In genomic region chr11:86726118-86726748, GRCh38 we compare ENCODE assay signal across 22 cellular contexts. TPM values are rescaled to one million over a fixed set of nuclear protein-coding genes. Genes with fewer than 3 reads are reported as not detected.
DNase-seq lines count a peak whose midpoint lies in the region; ATAC-seq, FAIRE-seq and TF ChIP-seq lines count a peak whose summit lies in the region.
"Had no signal": no experiment of that assay in that cellular context is flagged by ENCODE, and none has a peak within 500 bp of the region (broad histone marks: within the 10 kb centered on the region; RNA-seq: fewer than 3 reads in every experiment).

No MANE protein-coding gene starts in this region.

- no peak overlapping the region for H3K4me2 ChIP-seq in GM23248 (ENCODE audit: unreplicated experiment)
- H3K4me2 ChIP-seq in trophoblast cell (ENCODE audit: low read length), result no peak overlapping the region
- H3K4me2 ChIP-seq: BLaER1 treated with 17β-estradiol and CSF1 and Interleukin-3, amounts not matched to agents 10 nM and 100 nM had no signal

- no peak overlapping the region for H2BK120ac ChIP-seq in trophoblast cell (ENCODE audit: insufficient read depth, low read length, poor library complexity)

- no peak overlapping the region for H4K12ac ChIP-seq in trophoblast cell (ENCODE audit: low read depth, low read length)

- H3K9me3 ChIP-seq in GM23248 (ENCODE audit: low read depth), result no peaks in the 10 kb centered on the region
- no peaks in the 10 kb centered on the region for H3K9me3 ChIP-seq in trophoblast cell (ENCODE audit: insufficient read depth, low read depth, low read length)
- H3K9me3 ChIP-seq: pancreas, SJSA1 had no signal

- DNase-seq in GM23248 (peak; percentile 30), M059J (ENCODE audit: low read depth) (peak; percentile 93), astrocyte of the spinal cord (ENCODE audit: low read depth, low spot score) (peak; percentile 57), trophoblast cell (peak; percentile 71 to 85), GM19239 (ENCODE audit: insufficient read length, low spot score) (no peak)
- no peak for DNase-seq in stimulated activated naive CD4-positive, alpha-beta T cell treated with Interleukin-2 at 50 U/mL for 16 hours (lab: John Stamatoyannopoulos, UW)
- DNase-seq: activated CD4-positive, alpha-beta T cell treated with anti-CD3 and anti-CD28 coated beads, Interleukin-2, amount 50 U/mL, for 1 hour; activated naive CD8-positive, alpha-beta T cell treated with anti-CD3 and anti-CD28 coated beads for 36 hours; caudate nucleus; DMS153; effector CD4-positive, alpha-beta T cell; hypothalamus; KBM-7; left ventricle myocardium superior; NCI-H1105 treated with DMSO at 0.1 percent for 48 hours; NK-92 treated with Interleukin-12 subunit alpha and Interleukin-12 subunit beta, amount 100 ng/mL, for 24 hours; pancreas had no signal

- H3K9me2 ChIP-seq in GM23248 (ENCODE audit: insufficient read depth), result no peaks in the 10 kb centered on the region

- H3K4me3 ChIP-seq in GM23248, result no peak overlapping the region
- no peak overlapping the region for H3K4me3 ChIP-seq in astrocyte of the spinal cord (ENCODE audit: low read depth, low read length)
- no peak overlapping the region for H3K4me3 ChIP-seq in trophoblast cell (ENCODE audit: low read depth, low read length)
- H3K4me3 ChIP-seq: BLaER1 treated with 17β-estradiol and CSF1 and Interleukin-3, amounts not matched to agents 10 nM and 100 nM; pancreas; SJSA1; skin epidermis; tibial nerve had no signal

- no peak overlapping the region for H2BK5ac ChIP-seq in trophoblast cell (ENCODE audit: low read depth, low read length, poor library complexity)

- peaks cover 2% of the 10 kb centered on the region for H3K79me1 ChIP-seq in trophoblast cell (ENCODE audit: low read length)

- peaks cover 22% of the 10 kb centered on the region for H3F3A ChIP-seq in GM23248 (ENCODE audit: insufficient read depth)

- H2AK5ac ChIP-seq in trophoblast cell (ENCODE audit: low read length), result no peak overlapping the region

- H3K9ac ChIP-seq in GM23248, result no peak overlapping the region
- H3K9ac ChIP-seq in trophoblast cell (ENCODE audit: low read length), result no peak overlapping the region
- H3K9ac ChIP-seq: BLaER1 treated with 17β-estradiol and CSF1 and Interleukin-3, amounts not matched to agents 10 nM and 100 nM had no signal

- no peak overlapping the region for H3K14ac ChIP-seq in trophoblast cell (ENCODE audit: low read length)

- no peak overlapping the region for H2BK12ac ChIP-seq in trophoblast cell (ENCODE audit: low read length)

- in situ Hi-C loops in GM23248 (cut with MboI), result no loop called here
- in situ Hi-C loops in astrocyte of the spinal cord (cut with HindIII; ENCODE audit: low sequenced_read_pairs), result no loop called here

- H3K36me3 ChIP-seq in GM23248 (ENCODE audit: low read depth) (0 out of 2 replicates have a peak, but pooled peaks cover 3% of the 10 kb centered on the region), trophoblast cell (ENCODE audit: control insufficient read depth in 1 of 2, insufficient read depth in 2 of 2, low read length in 2 of 2) (no peaks in the 10 kb centered on the region)
- H3K36me3 ChIP-seq: BLaER1 treated with 17β-estradiol and CSF1 and Interleukin-3, amounts not matched to agents 10 nM and 100 nM; pancreas; SJSA1; tibial nerve had no signal

- no peak overlapping the region for H3K18ac ChIP-seq in trophoblast cell (ENCODE audit: low read length)

- no peak overlapping the region for H3K23ac ChIP-seq in trophoblast cell (ENCODE audit: low read length)

- no peak for ATAC-seq in HG03378 (IDR thresholded peaks at IDR 0.05; ENCODE audit: unreplicated experiment)
- ATAC-seq: left ventricle myocardium superior, pancreas had no signal

- no peak overlapping the region for H3K4ac ChIP-seq in trophoblast cell (ENCODE audit: low read depth, low read length)

- peaks cover 23% of the 10 kb centered on the region for H3K4me1 ChIP-seq in GM23248 (ENCODE audit: insufficient read depth)
- H3K4me1 ChIP-seq in trophoblast cell (ENCODE audit: control insufficient read depth in 1 of 2, insufficient read depth in 2 of 2, low read length in 2 of 2), result peaks cover 2 to 4% of the 10 kb centered on the region in 2 experiments
- H3K4me1 ChIP-seq: BLaER1 treated with 17β-estradiol and CSF1 and Interleukin-3, amounts not matched to agents 10 nM and 100 nM; pancreas; tibial nerve had no signal

- H2AFZ ChIP-seq in GM23248 (no peak overlapping the region), trophoblast cell (ENCODE audit: insufficient read depth, low read length, poor library complexity) (no peak overlapping the region)

- H4K8ac ChIP-seq in trophoblast cell (ENCODE audit: low read depth, low read length), result no peak overlapping the region

- no peaks in the 10 kb centered on the region for H4K20me1 ChIP-seq in GM23248 (ENCODE audit: insufficient read depth)
- H4K20me1 ChIP-seq: BLaER1 treated with 17β-estradiol and CSF1 and Interleukin-3, amounts not matched to agents 10 nM and 100 nM had no signal

- H3K27ac ChIP-seq in GM23248, result no peak overlapping the region
- peak overlapping the region; percentile 3 for H3K27ac ChIP-seq in trophoblast cell (ENCODE audit: low read depth, low read length)
- H3K27ac ChIP-seq: BLaER1 treated with 17β-estradiol and CSF1 and Interleukin-3, amounts not matched to agents 10 nM and 100 nM; pancreas; SJSA1; skin epidermis; tibial nerve had no signal

- FAIRE-seq in GM19239 (lab: Jason Lieb, UNC), result no peak
- FAIRE-seq: pancreas had no signal

- no peak for TF ChIP-seq CTCF in astrocyte of the spinal cord (IDR thresholded peaks at IDR 0.05; ENCODE audit: low read depth, low read length)

- H4K91ac ChIP-seq in trophoblast cell (ENCODE audit: low read depth, low read length), result no peak overlapping the region

- H3K27me3 ChIP-seq in GM23248 (replicated peaks; ENCODE audit: insufficient read depth) (no peaks in the 10 kb centered on the region), trophoblast cell (ENCODE audit: insufficient read depth, low read length) (no peaks in the 10 kb centered on the region)
- H3K27me3 ChIP-seq: BLaER1 treated with 17β-estradiol and CSF1 and Interleukin-3, amounts not matched to agents 10 nM and 100 nM; pancreas; SJSA1; tibial nerve had no signal

- no peaks in the 10 kb centered on the region for H3K79me2 ChIP-seq in GM23248 (ENCODE audit: insufficient read depth)
- no peaks in the 10 kb centered on the region for H3K79me2 ChIP-seq in trophoblast cell (ENCODE audit: control insufficient read depth, insufficient read depth, low read length, poor library complexity)

- WGBS in GM23248 (ENCODE audit: low coverage in 1 of 2, low lambda C conversion rate in 2 of 2, missing lambda C conversion rate in 2 of 2), 2 experiments, result 94 to 100% methylated on average over 2 of the region's 2 CpGs
- WGBS in trophoblast cell (ENCODE audit: extremely low coverage, insufficient coverage, insufficient read length), result no CpG with 5 or more reads among the region's 2 CpGs

RNA-seq across cellular contexts. Expression of gene ME3, which starts 53.8 kb away (rescaled TPM):
- 7.7 and 10.9 TPM in 2 replicates for total RNA-seq in GM23248 (2014; rRNA removed; shearing (Covaris generic))
- polyA plus RNA-seq in GM23248 (2016; fragmentation: Nextera tagmentation; extraction: Ambion mirVana), result 7.5 TPM in 2 replicates
- 5.7 and 10.4 TPM in 2 replicates for total RNA-seq in M059J (2014; rRNA removed; shearing (Covaris generic))
- polyA plus RNA-seq in trophoblast cell (2013), result 2.0 and 2.3 TPM in 2 replicates

Comparison
In these comparisons a context has a peak if more than half of its experiments do, and no peak if none do; other contexts are left out.
1. DNase-seq: peak in GM23248 (single experiment), M059J (single experiment), astrocyte of the spinal cord (single experiment) and trophoblast cell (2 of 2); none in GM19239 (single experiment) and stimulated activated naive CD4-positive, alpha-beta T cell treated with Interleukin-2 at 50 U/mL for 16 hours (single experiment).